Comparison of ENCODE assay signal across 15 cellular contexts in the genomic region with DNA sequence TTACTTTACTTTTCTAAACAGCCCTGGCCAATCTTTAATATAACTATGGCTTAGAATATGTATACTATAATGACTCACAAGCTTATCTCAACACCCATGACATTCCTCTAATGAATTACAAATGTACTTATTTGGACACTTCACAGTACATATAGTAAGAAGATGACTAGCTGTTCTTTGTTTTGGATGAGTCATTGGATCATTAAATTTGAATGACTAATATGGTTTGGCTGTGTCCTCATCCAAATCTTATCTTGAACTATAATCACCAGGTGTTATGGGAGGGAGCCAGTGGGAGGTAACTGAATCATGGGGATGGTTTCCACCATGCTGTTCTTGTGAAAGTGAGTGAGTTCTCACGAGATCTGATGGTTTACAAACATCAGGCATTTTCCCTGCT.
DNase-seq lines count a peak whose midpoint lies in the region; ATAC-seq and TF ChIP-seq lines count a peak whose summit lies in the region.
"Had no signal": no experiment of that assay in that cellular context is flagged by ENCODE, and none has a peak within 500 bp of the region (broad histone marks: within the 10 kb centered on the region; RNA-seq: fewer than 3 reads in every experiment).

No MANE protein-coding gene starts in this region.

- dilution Hi-C loops in mammary epithelial cell (cut with HindIII; ENCODE audit: low sequenced_read_pairs) = no loop called here

- no peak overlapping the region for H3K4ac ChIP-seq in mesenchymal stem cell (ENCODE audit: low read depth in 1 of 2, low read length in 2 of 2)

- in situ Hi-C loops in mammary epithelial cell (cut with MboI; ENCODE audit: low sequenced_read_pairs in 2 of 2) = no loop called here

- no peak overlapping the region for H3K14ac ChIP-seq in mesenchymal stem cell (ENCODE audit: low read length in 2 of 2)

- H2BK5ac ChIP-seq in mesenchymal stem cell (ENCODE audit: low read depth, low read length, poor library complexity, severe bottlenecking) = no peak overlapping the region

- H4K8ac ChIP-seq in mesenchymal stem cell (ENCODE audit: low read length) = no peak overlapping the region

- H4K20me1 ChIP-seq in mammary epithelial cell (ENCODE audit: insufficient read depth, low read length) = no peaks in the 10 kb centered on the region

- no TSS peak for BruUV-seq in mammary epithelial cell (replicated peaks; lab: Mats Ljungman, UMichigan)

- H3K9me3 ChIP-seq in MG63 (peaks cover 5% of the 10 kb centered on the region; the same call in 1 of the 2 replicates), mammary epithelial cell (replicated peaks; ENCODE audit: insufficient read depth, low read length) (peaks cover 12% of the 10 kb centered on the region), mesenchymal stem cell (ENCODE audit: control insufficient read depth, low read length) (no peaks in the 10 kb centered on the region)

- H2AK5ac ChIP-seq in mesenchymal stem cell (ENCODE audit: low read length, severe bottlenecking) = no peak overlapping the region

- H2BK15ac ChIP-seq in mesenchymal stem cell (ENCODE audit: low read depth, poor library complexity, severe bottlenecking) = no peak overlapping the region

- intact Hi-C loops in mammary epithelial cell (cut with micrococcal nuclease) = loop anchor here (5.0 to 10.0 kb wide), 5 partner anchors 213 to 1535 kb away; no protein-coding TSS in a partner anchor

- CTCF ChIA-PET in mammary epithelial cell (lab: Charles Lee; ENCODE audit: low non-redundant PET) = no interaction called here

- no peak overlapping the region for H3K23ac ChIP-seq in mesenchymal stem cell (ENCODE audit: low read length in 2 of 2)

- H2AFZ ChIP-seq in mammary epithelial cell (ENCODE audit: low read depth, low read length) (no peak overlapping the region), mesenchymal stem cell (ENCODE audit: low read depth, low read length) (no peak overlapping the region)
- H2AFZ ChIP-seq: parathyroid adenoma had no signal

- H3K4me1 ChIP-seq in mammary epithelial cell (ENCODE audit: insufficient read depth, low read length) (peaks cover 22% of the 10 kb centered on the region), mesenchymal stem cell (ENCODE audit: control insufficient read depth, insufficient read depth, low read depth, low read length) (no peaks in the 10 kb centered on the region)
- H3K4me1 ChIP-seq: parathyroid adenoma had no signal

- H3K27ac ChIP-seq in mammary epithelial cell (ENCODE audit: insufficient read depth, low read depth, low read length) (peak overlapping the region; percentile 91), mesenchymal stem cell (ENCODE audit: low read length, poor library complexity, severe bottlenecking) (no peak overlapping the region)
- H3K27ac ChIP-seq: HL-60, parathyroid adenoma had no signal

- peak overlapping the region; percentile 68 for H3K4me2 ChIP-seq in mammary epithelial cell (ENCODE audit: insufficient read depth, low read depth, low read length)
- H3K4me2 ChIP-seq in mesenchymal stem cell (ENCODE audit: low read length, poor library complexity, severe bottlenecking) = no peak overlapping the region

- TF ChIP-seq CTCF in mammary epithelial cell (conservative IDR thresholded peaks at IDR 0.05 in 1 of 2, IDR thresholded peaks at IDR 0.05 in 1 of 2; ENCODE audit: extremely low read depth in 1 of 2, insufficient read depth in 1 of 2, low read depth in 1 of 2, low read length in 2 of 2) = no peak

- H2BK12ac ChIP-seq in mesenchymal stem cell (ENCODE audit: low read length in 2 of 2) = no peak overlapping the region

- 0% methylated on average over 1 of the region's 1 CpG for WGBS in mammary epithelial cell (ENCODE audit: low coverage, missing lambda C conversion rate)
- WGBS in mesenchymal stem cell = 29% methylated on average over 1 of the region's 1 CpG

- H2BK120ac ChIP-seq in mesenchymal stem cell (ENCODE audit: low read depth, low read length) = no peak overlapping the region

- H3K9ac ChIP-seq in mammary epithelial cell (ENCODE audit: insufficient read depth, low read length) (no peak overlapping the region), mesenchymal stem cell (ENCODE audit: low read length) (no peak overlapping the region)
- H3K9ac ChIP-seq: parathyroid adenoma had no signal

- no peaks in the 10 kb centered on the region for H3K79me2 ChIP-seq in mammary epithelial cell (ENCODE audit: insufficient read depth, low read length)
- H3K79me2 ChIP-seq: parathyroid adenoma had no signal

- H3K27me3 ChIP-seq in MG63 (no peaks in the 10 kb centered on the region), mammary epithelial cell (ENCODE audit: insufficient read depth, low read length) (no peaks in the 10 kb centered on the region), mesenchymal stem cell (ENCODE audit: control insufficient read depth in 1 of 2, insufficient read depth in 1 of 2, low read length in 2 of 2) (no peaks in the 10 kb centered on the region)

- no peaks in the 10 kb centered on the region for H3K79me1 ChIP-seq in mesenchymal stem cell (replicated peaks; ENCODE audit: low read length, poor library complexity, severe bottlenecking)

- ATAC-seq in HG03097 (IDR thresholded peaks at IDR 0.05; ENCODE audit: low FRiP score, unreplicated experiment) = no peak
- no peak for ATAC-seq in GM18858 (IDR thresholded peaks at IDR 0.05; ENCODE audit: unreplicated experiment)
- ATAC-seq: stimulated activated naive CD8-positive, alpha-beta T cell treated with anti-CD3 and anti-CD28 coated beads, Interleukin-15, Interleukin-2, amounts not matched to agents 100 U/mL and 50 U/mL, for 24 hours had no signal

- H3K36me3 ChIP-seq in MG63 (no peaks in the 10 kb centered on the region), mammary epithelial cell (ENCODE audit: insufficient read depth, low read length) (no peaks in the 10 kb centered on the region), mesenchymal stem cell (ENCODE audit: control insufficient read depth in 1 of 2, insufficient read depth in 2 of 2, low read depth in 1 of 2, low read length in 2 of 2) (no peaks in the 10 kb centered on the region)

- no peak overlapping the region for H3K4me3 ChIP-seq in MG63
- no peak overlapping the region for H3K4me3 ChIP-seq in mammary epithelial cell (replicated peaks in 1 of 3; ENCODE audit: insufficient read depth in 1 of 3, low read depth in 2 of 3, low read length in 3 of 3)
- H3K4me3 ChIP-seq in mesenchymal stem cell (ENCODE audit: insufficient read depth in 1 of 2, low read depth in 1 of 2, low read length in 2 of 2) = no peak overlapping the region

- peak; percentile 71 for DNase-seq in DMS53 (lab: John Stamatoyannopoulos, UW)
- DNase-seq in MG63 = peak; percentile 28
- peak; percentile 98 for DNase-seq in mammary epithelial cell
- DNase-seq in mesenchymal stem cell = peak; percentile 49
- no peak for DNase-seq in RPMI8226
- DNase-seq in DMS79 (lab: John Stamatoyannopoulos, UW) = no peak
- DNase-seq: activated naive CD8-positive, alpha-beta T cell treated with anti-CD3 and anti-CD28 coated beads for 36 hours; CD4-positive, alpha-beta T cell; NCI-H1048; NCI-H226; stimulated activated naive CD8-positive, alpha-beta T cell treated with anti-CD3 and anti-CD28 coated beads, Interleukin-15, Interleukin-2, amounts not matched to agents 100 U/mL and 50 U/mL, for 24 hours had no signal

- H3K18ac ChIP-seq in mesenchymal stem cell (ENCODE audit: low read depth in 1 of 2, low read length in 2 of 2) = no peak overlapping the region

- H4K91ac ChIP-seq in mesenchymal stem cell (ENCODE audit: low read length) = no peak overlapping the region

Comparison
In these comparisons a context has a peak if more than half of its experiments do, and no peak if none do; other contexts are left out.
1. DNase-seq: peak in DMS53 (single experiment), MG63 (single experiment), mammary epithelial cell (single experiment) and mesenchymal stem cell (single experiment); none in RPMI8226 (single experiment) and DMS79 (single experiment).